In genomic region chr7:13226385-13226784, GRCh38 we compare ENCODE assay signal across 7 cellular contexts.
"Had no signal": no experiment of that assay in that cellular context is flagged by ENCODE, and none has a peak within 500 bp of the region (broad histone marks: within the 10 kb centered on the region; RNA-seq: fewer than 3 reads in every experiment).

No MANE protein-coding gene starts in this region.

- FAIRE-seq: GM12878, GM12891, GM12892, GM18507, GM19239 had no signal

- H3K4me3 ChIP-seq: GM12878 had no signal

- ATAC-seq: GM12878 had no signal

- DNase-seq: GDM1, GF-D8 had no signal
